Comparison of ENCODE assay signal across 26 cellular contexts in the genomic region with DNA sequence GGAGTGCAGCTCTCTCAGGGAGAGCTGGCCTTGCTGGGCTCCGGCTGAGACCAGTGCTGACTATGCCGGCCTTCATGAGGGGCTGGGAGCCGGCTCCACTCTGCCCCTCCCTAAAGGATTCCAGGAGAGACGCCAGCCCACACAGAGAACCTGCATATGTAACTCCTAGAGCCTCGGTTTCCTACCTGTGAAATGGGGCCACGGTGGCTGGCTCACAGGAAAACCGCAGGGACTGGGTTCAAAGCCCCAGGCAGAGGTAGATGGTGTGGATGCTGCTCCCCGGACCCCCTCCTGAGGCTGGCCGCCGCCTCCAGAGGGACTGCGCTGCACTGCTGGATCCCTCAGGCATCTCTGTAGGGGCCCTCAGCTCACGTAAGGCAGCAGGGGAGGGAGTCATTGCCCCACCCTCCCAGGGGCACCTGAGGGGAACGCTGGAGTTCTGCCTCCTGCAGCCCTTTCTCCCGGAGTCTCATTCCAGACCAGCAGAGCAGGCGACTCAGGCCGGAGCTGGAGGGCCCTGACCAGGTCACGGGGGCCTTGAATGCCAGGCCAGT. TPM values are rescaled to one million over a fixed set of nuclear protein-coding genes. Genes with fewer than 3 reads are reported as not detected.
"Had no signal": no experiment of that assay in that cellular context is flagged by ENCODE, and none has a peak within 500 bp of the region (broad histone marks: within the 10 kb centered on the region; RNA-seq: fewer than 3 reads in every experiment).

No MANE protein-coding gene starts in this region.

- FAIRE-seq: bronchial epithelial cell had no signal

- DNase-seq: activated CD4-positive, alpha-beta T cell treated with anti-CD3 and anti-CD28 coated beads for 4 hours; activated CD4-positive, alpha-beta T cell treated with anti-CD3 and anti-CD28 coated beads, Interleukin-2, amount 50 U/mL, for 4 hours; activated CD8-positive, alpha-beta memory T cell treated with anti-CD3 and anti-CD28 coated beads, Interleukin-2, amount 50 U/mL, for 48 hours; activated CD8-positive, alpha-beta T cell treated with anti-CD3 and anti-CD28 coated beads, Interleukin-2, amount 10 ng/mL, durations not matched to agents 7 days and 5 days; activated naive CD4-positive, alpha-beta T cell treated with anti-CD3 and anti-CD28 coated beads, Interleukin-2, amount 50 U/mL, for 16 hours; activated naive CD8-positive, alpha-beta T cell treated with anti-CD3 and anti-CD28 coated beads, Interleukin-2, amount 10 ng/mL, durations not matched to agents 7 days and 5 days; activated T-cell treated with anti-CD3 and anti-CD28 coated beads, Interleukin-2, amount 50 U/mL, for 1 hour; body of pancreas; central memory CD4-positive, alpha-beta T cell; NCI-H1092; NCI-H1417 treated with DMSO at 0.1 percent for 48 hours; NCI-H1694; NCI-H2029 treated with DMSO at 0.1 percent for 48 hours; NCI-H510A; NCI-H526 treated with DMSO at 0.1 percent for 48 hours; NCI-H82; SJCRH30; SK-N-SH; T-helper 1 cell; WERI-Rb-1 had no signal

- H3K9ac ChIP-seq: KMS-11, SK-N-SH had no signal

- H3K4me1 ChIP-seq: body of pancreas, SJCRH30 had no signal

- H3K9me3 ChIP-seq: ascending aorta, body of pancreas, SJCRH30, SK-N-SH had no signal

- H3K27ac ChIP-seq: ascending aorta, body of pancreas, KMS-11, SJCRH30, WERI-Rb-1 had no signal

- H3K4me2 ChIP-seq: KMS-11, SK-N-SH had no signal

- H3K4me3 ChIP-seq: ascending aorta, body of pancreas, SJCRH30 had no signal

- H3K27me3 ChIP-seq: ascending aorta, body of pancreas, SJCRH30 had no signal

- H3K36me3 ChIP-seq: SJCRH30, WERI-Rb-1 had no signal

RNA-seq across cellular contexts. Expression of a gene that starts 7.1 kb away (rescaled TPM):
- total RNA-seq: activated CD8-positive, alpha-beta T cell treated with anti-CD3 and anti-CD28 coated beads, Interleukin-2, amount 10 ng/mL, durations not matched to agents 7 days and 5 days; activated naive CD8-positive, alpha-beta T cell treated with anti-CD3 and anti-CD28 coated beads, Interleukin-2, amount 10 ng/mL, durations not matched to agents 7 days and 5 days; MCF 10A; OCI-LY7; SJCRH30; T-helper 2 cell treated with Interferon-gamma antibody and Interleukin-4, amounts not matched to agents 100 ng/mL and 5 ng/mL, for 36 hours had no signal
